ENCODE assay signal across 18 cellular contexts in the genomic region with DNA sequence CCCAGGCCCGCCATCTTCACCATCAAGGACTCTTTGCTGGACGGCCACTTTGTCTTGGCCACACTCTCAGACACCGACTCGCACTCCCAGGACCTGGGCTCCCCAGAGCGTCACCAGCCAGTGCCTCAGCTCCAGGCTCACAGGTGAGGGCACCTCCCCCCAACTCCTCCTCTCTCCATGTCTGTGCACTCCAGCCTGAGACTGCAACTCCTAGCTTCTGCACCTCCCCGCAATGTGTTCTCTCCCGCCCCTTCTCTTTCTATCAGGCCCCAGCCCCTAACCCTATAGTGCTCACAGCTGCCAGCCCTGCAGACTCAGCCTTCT. TPM values are rescaled to one million over a fixed set of nuclear protein-coding genes. Genes with fewer than 3 reads are reported as not detected.
DNase-seq lines count a peak whose midpoint lies in the region; ATAC-seq and TF ChIP-seq lines count a peak whose summit lies in the region.
"Had no signal": no experiment of that assay in that cellular context is flagged by ENCODE, and none has a peak within 500 bp of the region (broad histone marks: within the 10 kb centered on the region; RNA-seq: fewer than 3 reads in every experiment).

No MANE protein-coding gene starts in this region.

- TF ChIP-seq POLR2A in breast epithelium (IDR thresholded peaks at IDR 0.05), result no peak

- H3K27me3 ChIP-seq in breast epithelium, result no peaks in the 10 kb centered on the region
- H3K27me3 ChIP-seq: right lobe of liver, SJCRH30, vagina had no signal

- H3K9me3 Mint-ChIP-seq in activated T-cell treated with anti-CD3 and anti-CD28 coated beads, Interleukin-2, amount 50 U/mL, for 24 hours, result no peaks in the 10 kb centered on the region
- H3K9me3 Mint-ChIP-seq in HFFc6 (no peaks in the 10 kb centered on the region), nephron progenitor cell (no peaks in the 10 kb centered on the region)
- H3K9me3 Mint-ChIP-seq in activated naive CD8-positive, alpha-beta T cell treated with anti-CD3 and anti-CD28 coated beads for 36 hours, result no peaks in the 10 kb centered on the region

- peak overlapping the region; percentile 81 for H3K27ac Mint-ChIP-seq in activated T-cell treated with anti-CD3 and anti-CD28 coated beads, Interleukin-2, amount 50 U/mL, for 24 hours
- H3K27ac Mint-ChIP-seq in HFFc6 (peak overlapping the region; percentile 29; the same call in 1 of the 2 replicates), nephron progenitor cell (peak overlapping the region; percentile 66)
- peak overlapping the region; percentile 4 for H3K27ac Mint-ChIP-seq in activated naive CD8-positive, alpha-beta T cell treated with anti-CD3 and anti-CD28 coated beads for 36 hours

- intact Hi-C loops in breast epithelium (cut with DNase I; ENCODE audit: low total_unique reads), result loop anchor here (10.0 kb wide), 1 partner anchor 109 kb away; a partner anchor contains a TSS

- no peaks in the 10 kb centered on the region for H3K9me3 ChIP-seq in breast epithelium
- H3K9me3 ChIP-seq: right lobe of liver, SJCRH30, vagina had no signal

- H3K27ac ChIP-seq in breast epithelium, result no peak overlapping the region
- H3K27ac ChIP-seq: right lobe of liver, SJCRH30, vagina had no signal

- no peak for ATAC-seq in HG03097 (IDR thresholded peaks at IDR 0.05; ENCODE audit: low FRiP score, unreplicated experiment)
- ATAC-seq: left cardiac atrium, PC-3, right lobe of liver had no signal

- no peak for DNase-seq in activated T-cell treated with anti-CD3 and anti-CD28 coated beads, Interleukin-2, amount 50 U/mL, for 24 hours
- DNase-seq in activated T-cell treated with anti-CD3 and anti-CD28 coated beads for 4 hours, result no peak
- no peak for DNase-seq in HFFc6
- no peak for DNase-seq in activated naive CD8-positive, alpha-beta T cell treated with anti-CD3 and anti-CD28 coated beads for 36 hours
- DNase-seq in nephron progenitor cell, result no peak
- no peak for DNase-seq in breast epithelium (ENCODE audit: low spot score in 2 of 2)
- no peak for DNase-seq in DMS114 treated with DMSO at 0.1 percent for 48 hours (lab: John Stamatoyannopoulos, UW; ENCODE audit: unreplicated experiment)
- DNase-seq: left cardiac atrium, NCI-H1048, NCI-H526 treated with DMSO at 0.1 percent for 48 hours, PC-3, right lobe of liver, SJCRH30, T1000 had no signal

- peaks cover 16 to 18% of the 10 kb centered on the region in 2 donors for H3K4me1 ChIP-seq in breast epithelium

- H3K4me3 Mint-ChIP-seq in activated T-cell treated with anti-CD3 and anti-CD28 coated beads, Interleukin-2, amount 50 U/mL, for 24 hours, result no peak overlapping the region
- H3K4me3 Mint-ChIP-seq in HFFc6 (no peak overlapping the region), nephron progenitor cell (no peak overlapping the region)
- H3K4me3 Mint-ChIP-seq in activated naive CD8-positive, alpha-beta T cell treated with anti-CD3 and anti-CD28 coated beads for 36 hours, result no peak overlapping the region

- H3K4me3 ChIP-seq in breast epithelium, result no peak overlapping the region
- H3K4me3 ChIP-seq: right lobe of liver, SJCRH30, vagina had no signal

- TF ChIP-seq CTCF in HFFc6 (IDR thresholded peaks at IDR 0.05) (no peak), nephron progenitor cell (IDR thresholded peaks at IDR 0.05) (no peak), breast epithelium (IDR thresholded peaks at IDR 0.05) (no peak)

- peaks cover 58% of the 10 kb centered on the region for H3K4me1 Mint-ChIP-seq in activated T-cell treated with anti-CD3 and anti-CD28 coated beads, Interleukin-2, amount 50 U/mL, for 24 hours (ENCODE audit: low read depth)
- H3K4me1 Mint-ChIP-seq in HFFc6 (ENCODE audit: low read depth) (peaks cover 16% of the 10 kb centered on the region), nephron progenitor cell (peaks cover 50% of the 10 kb centered on the region)
- peaks cover 43% of the 10 kb centered on the region for H3K4me1 Mint-ChIP-seq in activated naive CD8-positive, alpha-beta T cell treated with anti-CD3 and anti-CD28 coated beads for 36 hours

- no peaks in the 10 kb centered on the region for H3K27me3 Mint-ChIP-seq in activated T-cell treated with anti-CD3 and anti-CD28 coated beads, Interleukin-2, amount 50 U/mL, for 24 hours
- no peaks in the 10 kb centered on the region; the same call in 1 of the 2 replicates for H3K27me3 Mint-ChIP-seq in HFFc6 (ENCODE audit: insufficient read depth)
- H3K27me3 Mint-ChIP-seq in activated naive CD8-positive, alpha-beta T cell treated with anti-CD3 and anti-CD28 coated beads for 36 hours, result no peaks in the 10 kb centered on the region
- peaks cover 4% of the 10 kb centered on the region for H3K27me3 Mint-ChIP-seq in nephron progenitor cell (ENCODE audit: low read depth, poor library complexity)

- no peaks in the 10 kb centered on the region for H3K36me3 ChIP-seq in breast epithelium

- peaks cover 89% of the 10 kb centered on the region for H3K36me3 Mint-ChIP-seq in activated T-cell treated with anti-CD3 and anti-CD28 coated beads, Interleukin-2, amount 50 U/mL, for 24 hours (ENCODE audit: low read depth)
- H3K36me3 Mint-ChIP-seq in HFFc6 (ENCODE audit: low read depth), result peaks cover 7% of the 10 kb centered on the region; the same call in 1 of the 2 replicates
- H3K36me3 Mint-ChIP-seq in activated naive CD8-positive, alpha-beta T cell treated with anti-CD3 and anti-CD28 coated beads for 36 hours, result peaks cover 31% of the 10 kb centered on the region
- H3K36me3 Mint-ChIP-seq in nephron progenitor cell (ENCODE audit: low read depth), result peaks cover 13% of the 10 kb centered on the region

RNA-seq across cellular contexts. Expression of a gene that starts 4.4 kb away (rescaled TPM):
- 10 to 100 TPM in 1 of 6 experiments, 1 to 10 TPM in 5; 7.6 to 10.3 (median 8.8) TPM for total RNA-seq in HFFc6 (2021; fragmentation: NEBNext Ultra II Directional; extraction: Animal tissue kit (Norgen Biotek cat#: 25700))
- 10 to 100 TPM; 31.2 to 33.7 TPM for total RNA-seq in activated naive CD8-positive, alpha-beta T cell treated with anti-CD3 and anti-CD28 coated beads for 36 hours
- 10 to 100 TPM; 11.0 to 31.0 (median 24.6) TPM for total RNA-seq in breast epithelium

RNA-seq across cellular contexts. Expression of a gene that starts 5.4 kb away (rescaled TPM):
- 100 to 1,000 TPM; 162 to 191 (median 180) TPM for total RNA-seq in HFFc6 (2021; fragmentation: NEBNext Ultra II Directional; extraction: Animal tissue kit (Norgen Biotek cat#: 25700))
- 100 to 1,000 TPM; 262 to 269 TPM for total RNA-seq in activated naive CD8-positive, alpha-beta T cell treated with anti-CD3 and anti-CD28 coated beads for 36 hours
- total RNA-seq in breast epithelium, result 10 to 100 TPM; 73.1 to 91.9 (median 76.7) TPM

RNA-seq across cellular contexts. Expression of a gene that starts 7.7 kb away (rescaled TPM):
- not detected for total RNA-seq in HFFc6 (2021; fragmentation: NEBNext Ultra II Directional; extraction: Animal tissue kit (Norgen Biotek cat#: 25700))
- total RNA-seq in activated naive CD8-positive, alpha-beta T cell treated with anti-CD3 and anti-CD28 coated beads for 36 hours, result 100 to 1,000 TPM; 117 to 121 TPM
- 1 to 10 TPM in 2 of 3 donors, under 1 TPM in 1; 0.66 to 2.0 (median 1.6) TPM for total RNA-seq in breast epithelium
- total RNA-seq: frontal cortex, osteocyte, PC-3, SJCRH30 had no signal

RNA-seq across cellular contexts. Expression of a gene that starts 19.3 kb away (rescaled TPM):
- total RNA-seq in HFFc6 (2021; fragmentation: NEBNext Ultra II Directional; extraction: Animal tissue kit (Norgen Biotek cat#: 25700)), result under 1 TPM in 5 of 6 experiments, not detected in 1; 0.05 to 0.14 (median 0.06) TPM
- 1 to 10 TPM; 3.1 to 3.7 TPM for total RNA-seq in activated naive CD8-positive, alpha-beta T cell treated with anti-CD3 and anti-CD28 coated beads for 36 hours
- 1 to 10 TPM in 1 of 3 donors, under 1 TPM in 2; 0.16 to 4.2 (median 0.66) TPM for total RNA-seq in breast epithelium

RNA-seq across cellular contexts. Expression of a gene that starts 22.8 kb away (rescaled TPM):
- total RNA-seq in HFFc6 (2021; fragmentation: NEBNext Ultra II Directional; extraction: Animal tissue kit (Norgen Biotek cat#: 25700)), result 10 to 100 TPM in 4 of 6 experiments, 1 to 10 TPM in 2; 8.9 to 12.8 (median 10.5) TPM
- total RNA-seq in activated naive CD8-positive, alpha-beta T cell treated with anti-CD3 and anti-CD28 coated beads for 36 hours, result under 1 TPM; 0.31 to 0.56 TPM
- 10 to 100 TPM in 2 of 3 donors, 1 to 10 TPM in 1; 3.2 to 11.1 (median 10.2) TPM for total RNA-seq in breast epithelium

Comparison
In these comparisons a context has a peak if more than half of its experiments do, and no peak if none do; other contexts are left out.
1. H3K27ac Mint-ChIP-seq: peak in every context shown above with its lines; median percentile 81 in activated T-cell treated with anti-CD3 and anti-CD28 coated beads, Interleukin-2, amount 50 U/mL, for 24 hours; 66 in nephron progenitor cell; 29 in HFFc6; 4 in activated naive CD8-positive, alpha-beta T cell treated with anti-CD3 and anti-CD28 coated beads for 36 hours.
2. RNA of a gene that starts 7.7 kb away (total RNA-seq): 117 to 121 TPM in activated naive CD8-positive, alpha-beta T cell treated with anti-CD3 and anti-CD28 coated beads for 36 hours; 0.66 to 2.0 TPM in breast epithelium and not detected in HFFc6; every median in the first group is over 10 times any median in the second.